Comparison of ENCODE assay signal across 17 cellular contexts in genomic region chr12:25792031-25792430, GRCh38.
"Had no signal": no experiment of that assay in that cellular context is flagged by ENCODE, and none has a peak within 500 bp of the region (broad histone marks: within the 10 kb centered on the region; RNA-seq: fewer than 3 reads in every experiment).

No MANE protein-coding gene starts in this region.

- H3K9me3 Mint-ChIP-seq: activated naive CD4-positive, alpha-beta T cell treated with anti-CD3 and anti-CD28 coated beads for 36 hours; nephron had no signal

- FAIRE-seq: endometrium, kidney had no signal

- H3K27ac ChIP-seq: adrenal gland, body of pancreas, dorsolateral prefrontal cortex, gastroesophageal sphincter, sigmoid colon had no signal

- H3K4me3 Mint-ChIP-seq: activated naive CD4-positive, alpha-beta T cell treated with anti-CD3 and anti-CD28 coated beads for 36 hours; nephron; type B pancreatic cell had no signal

- DNase-seq: activated CD4-positive, alpha-beta T cell treated with anti-CD3 and anti-CD28 coated beads for 48 hours; activated naive CD4-positive, alpha-beta T cell treated with anti-CD3 and anti-CD28 coated beads for 36 hours; adrenal gland; body of pancreas; dorsolateral prefrontal cortex; kidney; left ventricle myocardium superior; mesendoderm; occipital lobe; sigmoid colon; stimulated activated CD4-positive, alpha-beta T cell treated with anti-CD3 and anti-CD28 coated beads, Interleukin-12 subunit alpha, Interleukin-12 subunit beta, amount 100 ng/mL, for 4 hours; stimulated activated naive CD4-positive, alpha-beta T cell treated with Interleukin-2 at 50 U/mL for 16 hours; T-helper 1 cell had no signal

- H3K36me3 Mint-ChIP-seq: type B pancreatic cell had no signal

- H3K27ac Mint-ChIP-seq: activated naive CD4-positive, alpha-beta T cell treated with anti-CD3 and anti-CD28 coated beads for 36 hours; nephron; type B pancreatic cell had no signal

- H3K27me3 ChIP-seq: adrenal gland, body of pancreas, dorsolateral prefrontal cortex, gastroesophageal sphincter, sigmoid colon had no signal

- H3K4me1 ChIP-seq: body of pancreas, sigmoid colon had no signal

- H3K4me3 ChIP-seq: adrenal gland, body of pancreas, dorsolateral prefrontal cortex, gastroesophageal sphincter, sigmoid colon had no signal

- ATAC-seq: body of pancreas, gastroesophageal sphincter, left ventricle myocardium superior had no signal

- H3K36me3 ChIP-seq: adrenal gland, gastroesophageal sphincter, sigmoid colon had no signal

- H3K9me3 ChIP-seq: adrenal gland, body of pancreas, gastroesophageal sphincter, sigmoid colon had no signal
